ENCODE assay signal across 16 cellular contexts in genomic region chr4:3852309-3852708, GRCh38.
A peak's percentile ranks its signal among the peaks of the same experiment; 100 is the strongest.
DNase-seq lines count a peak whose midpoint lies in the region; ATAC-seq, FAIRE-seq and TF ChIP-seq lines count a peak whose summit lies in the region.
"Had no signal": no experiment of that assay in that cellular context is flagged by ENCODE, and none has a peak within 500 bp of the region (broad histone marks: within the 10 kb centered on the region; RNA-seq: fewer than 3 reads in every experiment).

No MANE protein-coding gene starts in this region.

- TF ChIP-seq CTCF in C4-2B (conservative IDR thresholded peaks at IDR 0.05), result no peak
- TF ChIP-seq CTCF in HCT116 (IDR thresholded peaks at IDR 0.05 in 2 of 3, conservative IDR thresholded peaks at IDR 0.05 in 1 of 3; ENCODE audit: borderline replicate concordance in 1 of 3, insufficient read depth in 1 of 3, low read depth in 2 of 3, low read length in 2 of 3), result no peak
- no peak for TF ChIP-seq CTCF in WTC11 (IDR thresholded peaks at IDR 0.05)

- H3K27me3 Mint-ChIP-seq in WTC11 (ENCODE audit: low read depth), result peaks cover 25% of the 10 kb centered on the region

- H3K4me3 Mint-ChIP-seq in WTC11, result no peak overlapping the region
- H3K4me3 Mint-ChIP-seq: B cell; CD14-positive monocyte; CD4-positive, alpha-beta memory T cell; HFFc6 had no signal

- H3K4me1 ChIP-seq in HCT116 (ENCODE audit: control insufficient read depth in 1 of 2, insufficient read depth in 2 of 2, low read length in 2 of 2), result peaks cover 0 to 3% of the 10 kb centered on the region in 2 experiments; a peak in 1 of 4 replicates

- no peaks in the 10 kb centered on the region for H3K9me2 ChIP-seq in HCT116 (ENCODE audit: insufficient read depth)

- intact Hi-C loops in HCT116 (cut with micrococcal nuclease), result no loop called here

- RAD21 ChIA-PET in HCT116 (lab: Charles Lee; ENCODE audit: low non-redundant PET in 1 of 2, low total read pairs in 2 of 2, uncharacterized antibody in 2 of 2, unreplicated experiment in 2 of 2), result no interaction called here

- DNase-seq in HCT116 (ENCODE audit: low read depth, low spot score), result no peak
- no peak for DNase-seq in WTC11 (ENCODE audit: low spot score)
- DNase-seq in RCC 7860 (ENCODE audit: low spot score), result no peak
- DNase-seq in NOMO-1 treated with DMSO at 0.1 percent for 48 hours (lab: John Stamatoyannopoulos, UW; ENCODE audit: unreplicated experiment), result no peak
- no peak for DNase-seq in T-helper 2 cell
- DNase-seq: CD4-positive, alpha-beta memory T cell; DMS153; DMS79; HCEC 1CT; HFFc6; KG1 had no signal

- H3K27ac Mint-ChIP-seq in WTC11, result 0 out of 2 replicates have a peak overlapping the region, but pooled peaks have one; percentile 8
- H3K27ac Mint-ChIP-seq: B cell, CD14-positive monocyte, HFFc6 had no signal

- H3K9me3 ChIP-seq in HCT116 (ENCODE audit: control insufficient read depth in 1 of 2, insufficient read depth in 1 of 2, low read depth in 1 of 2, low read length in 2 of 2), result no peaks in the 10 kb centered on the region

- CTCF ChIA-PET in HCT116 (lab: Charles Lee) (no interaction called here), WTC11 (lab: Charles Lee) (interaction anchor here (1.4 to 2.7 kb wide), 5 partner anchors 10 to 87 kb away, joined by 6 to 12 read pairs (median 8); no protein-coding TSS in a partner anchor)

- peaks cover 47% of the 10 kb centered on the region for H3K4me1 Mint-ChIP-seq in WTC11
- H3K4me1 Mint-ChIP-seq: B cell; CD14-positive monocyte; CD4-positive, alpha-beta memory T cell had no signal

- H3K36me3 ChIP-seq in HCT116 (ENCODE audit: control insufficient read depth in 1 of 2, insufficient read depth in 2 of 2, low read length in 2 of 2), result no peaks in the 10 kb centered on the region

- H3K79me2 ChIP-seq in HCT116 (ENCODE audit: insufficient read depth, low read length), result no peaks in the 10 kb centered on the region

- FAIRE-seq in RCC 7860 (lab: Jason Lieb, UNC), result no peak
- FAIRE-seq: GM12878, H1 had no signal

- H3K27me3 ChIP-seq in HCT116 (ENCODE audit: insufficient read depth, low read length), result peaks cover 27% of the 10 kb centered on the region

- no peak overlapping the region for H2AFZ ChIP-seq in HCT116 (ENCODE audit: low read depth, low read length, poor library complexity, severe bottlenecking)

- ATAC-seq in HCT116 (peak; percentile 56), WTC11 (peak; percentile 27)
- ATAC-seq: GM12878 had no signal

- H3K9me3 Mint-ChIP-seq in WTC11, result peaks cover 24% of the 10 kb centered on the region

- peaks cover 19% of the 10 kb centered on the region for H3K36me3 Mint-ChIP-seq in WTC11
- H3K36me3 Mint-ChIP-seq: CD14-positive monocyte; CD4-positive, alpha-beta memory T cell had no signal

- no peak for TF ChIP-seq RAD21 in HCT116 (IDR thresholded peaks at IDR 0.05; ENCODE audit: low read depth)

- POLR2A ChIA-PET in HCT116 (lab: Charles Lee) (no interaction called here), WTC11 (lab: Charles Lee) (no interaction called here)

- H3K9ac ChIP-seq in HCT116 (ENCODE audit: low read length), result no peak overlapping the region

- no TSS peak for BruUV-seq in HCT116 (replicated peaks; lab: Mats Ljungman, UMichigan)

- H3K4me2 ChIP-seq in HCT116 (ENCODE audit: low read length), result no peak overlapping the region

- no peak overlapping the region for H3K4me3 ChIP-seq in HCT116 (replicated peaks in 1 of 2; ENCODE audit: low read depth in 1 of 2, low read length in 2 of 2)
- H3K4me3 ChIP-seq: GM12878 had no signal

- no peaks in the 10 kb centered on the region for H4K20me1 ChIP-seq in HCT116 (ENCODE audit: insufficient read depth)

- TF ChIP-seq POLR2A in HCT116 (IDR thresholded peaks at IDR 0.05; ENCODE audit: borderline replicate concordance, extremely low read depth, insufficient read depth, insufficient read length), result no peak

- H3K27ac ChIP-seq in C4-2B, result peak overlapping the region; percentile 40
- no peak overlapping the region for H3K27ac ChIP-seq in HCT116 (ENCODE audit: low read depth, low read length)

TF ChIP-seq in HCT116, 20 proteins besides CTCF, POLR2A, EP300 and RAD21 (continues in another document):
- TF ChIP-seq ELF1 (IDR thresholded peaks at IDR 0.05; ENCODE audit: borderline replicate concordance, low read depth) (no peak), ATF3 (IDR thresholded peaks at IDR 0.05) (no peak), ZNF274 (IDR thresholded peaks at IDR 0.05; ENCODE audit: low read depth, low read length) (no peak), JUND (IDR thresholded peaks at IDR 0.05) (no peak), EGR1 (IDR thresholded peaks at IDR 0.05; ENCODE audit: low read depth) (no peak), SRF (IDR thresholded peaks at IDR 0.05; ENCODE audit: low read depth) (no peak), CEBPB (IDR thresholded peaks at IDR 0.05; ENCODE audit: low read depth) (no peak), POLR2AphosphoS5 (IDR thresholded peaks at IDR 0.05; ENCODE audit: low read depth, low read length) (no peak), CBX3 (IDR thresholded peaks at IDR 0.05; ENCODE audit: low read depth) (no peak), SP1 (IDR thresholded peaks at IDR 0.05; ENCODE audit: low read depth) (no peak), EZH2phosphoT487 (IDR thresholded peaks at IDR 0.05; ENCODE audit: borderline replicate concordance) (no peak), YY1 (IDR thresholded peaks at IDR 0.05; ENCODE audit: extremely low read depth, insufficient replicate concordance, low read depth, low read length) (no peak), EZH2 (IDR thresholded peaks at IDR 0.05) (no peak), MAX (IDR thresholded peaks at IDR 0.05) (no peak), ZFX (IDR thresholded peaks at IDR 0.05) (no peak)

TF ChIP-seq in WTC11, 78 proteins besides CTCF, POLR2A, EP300 and RAD21 (continues in another document):
- TF ChIP-seq HMGA2 (CRISPR knock-in tag; IDR thresholded peaks at IDR 0.05) (no peak), ZNF425 (CRISPR knock-in tag; conservative IDR thresholded peaks at IDR 0.05) (no peak), SP1 (CRISPR knock-in tag; conservative IDR thresholded peaks at IDR 0.05) (no peak), ATF2 (CRISPR knock-in tag; IDR thresholded peaks at IDR 0.05; ENCODE audit: borderline replicate concordance, low read depth) (no peak), ZNF232 (CRISPR knock-in tag; IDR thresholded peaks at IDR 0.05) (no peak), ATF3 (CRISPR knock-in tag; conservative IDR thresholded peaks at IDR 0.05) (no peak), RELA (CRISPR knock-in tag; IDR thresholded peaks at IDR 0.05; ENCODE audit: borderline replicate concordance) (no peak), ZNF396 (CRISPR knock-in tag; IDR thresholded peaks at IDR 0.05; ENCODE audit: borderline replicate concordance) (no peak), MXD4 (CRISPR knock-in tag; IDR thresholded peaks at IDR 0.05; ENCODE audit: borderline replicate concordance) (no peak), ZNF121 (CRISPR knock-in tag; IDR thresholded peaks at IDR 0.05) (no peak), ZNF138 (CRISPR knock-in tag; conservative IDR thresholded peaks at IDR 0.05) (no peak), OVOL2 (CRISPR knock-in tag; IDR thresholded peaks at IDR 0.05; ENCODE audit: borderline replicate concordance) (no peak), FOXP4 (CRISPR knock-in tag; IDR thresholded peaks at IDR 0.05) (no peak), PRRX2 (CRISPR knock-in tag; IDR thresholded peaks at IDR 0.05) (no peak), JAZF1 (CRISPR knock-in tag; IDR thresholded peaks at IDR 0.05) (no peak), CREM (CRISPR knock-in tag; IDR thresholded peaks at IDR 0.05) (no peak)
